Comparison of ENCODE assay signal across 19 cellular contexts in the genomic region with DNA sequence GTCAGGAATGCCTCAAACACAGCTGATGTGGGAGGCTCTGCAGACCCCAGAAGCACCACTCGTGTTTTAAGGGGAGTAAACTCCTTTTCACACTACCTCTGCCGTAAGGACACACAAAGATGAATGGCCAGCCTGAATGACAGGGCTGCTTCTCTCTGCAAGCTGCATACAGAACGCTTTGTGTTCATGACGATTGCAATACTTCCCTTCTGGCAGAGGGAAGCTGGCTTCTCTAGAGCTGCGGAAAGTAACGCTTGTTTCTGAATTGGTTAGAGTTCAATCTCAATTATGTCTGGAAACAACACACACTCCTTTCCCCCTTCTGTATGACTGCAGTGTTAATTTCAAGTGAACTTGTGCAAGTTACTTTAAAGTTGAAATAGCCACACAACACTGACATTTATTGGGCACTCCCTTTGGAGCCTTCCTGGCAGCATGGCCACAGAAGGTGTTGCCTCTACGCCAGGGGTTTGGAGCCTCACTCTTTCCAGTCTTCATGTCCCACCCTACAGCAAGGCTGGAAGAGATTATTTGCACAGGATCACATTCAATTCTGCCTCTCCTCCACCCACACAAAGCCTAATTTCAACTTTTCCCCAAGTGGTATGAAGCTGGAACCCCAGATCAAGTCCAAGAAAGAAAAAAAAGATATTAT.
A peak's percentile ranks its signal among the peaks of the same experiment; 100 is the strongest.
DNase-seq lines count a peak whose midpoint lies in the region; ATAC-seq, FAIRE-seq and TF ChIP-seq lines count a peak whose summit lies in the region.
"Had no signal": no experiment of that assay in that cellular context is flagged by ENCODE, and none has a peak within 500 bp of the region (broad histone marks: within the 10 kb centered on the region; RNA-seq: fewer than 3 reads in every experiment).

No MANE protein-coding gene starts in this region.

- H4K20me1 ChIP-seq in astrocyte (ENCODE audit: insufficient read depth, low read length), result no peaks in the 10 kb centered on the region

- peaks cover 22% of the 10 kb centered on the region for H3K4me1 Mint-ChIP-seq in astrocyte (ENCODE audit: low read depth, unreplicated experiment)
- H3K4me1 Mint-ChIP-seq: memory B cell, T-helper 17 cell had no signal

- H3K4me3 ChIP-seq in astrocyte (ENCODE audit: insufficient read depth, low read depth, low read length), result no peak overlapping the region
- no peak overlapping the region for H3K4me3 ChIP-seq in spleen
- H3K4me3 ChIP-seq: GM12878, vagina had no signal

- no peak for TF ChIP-seq CTCF in 22Rv1 (IDR thresholded peaks at IDR 0.05)
- no peak for TF ChIP-seq CTCF in astrocyte (IDR thresholded peaks at IDR 0.05; ENCODE audit: insufficient read depth, low read depth, low read length)
- no peak for TF ChIP-seq CTCF in spleen (IDR thresholded peaks at IDR 0.05 in 8 of 11, conservative IDR thresholded peaks at IDR 0.05 in 3 of 11)

- H3K36me3 ChIP-seq in astrocyte (ENCODE audit: insufficient read depth, low read length) (no peaks in the 10 kb centered on the region), spleen (no peaks in the 10 kb centered on the region)
- H3K36me3 ChIP-seq: vagina had no signal

- no peak overlapping the region for H3K9ac ChIP-seq in astrocyte (ENCODE audit: low read length)

- no peak overlapping the region for H2AFZ ChIP-seq in astrocyte (ENCODE audit: low read depth, low read length)

- H3K27me3 ChIP-seq in astrocyte (ENCODE audit: insufficient read depth, low read length) (no peaks in the 10 kb centered on the region), spleen (replicated peaks in 1 of 7) (no peaks in the 10 kb centered on the region)
- H3K27me3 ChIP-seq: vagina had no signal

- DNase-seq in astrocyte (ENCODE audit: low read depth) (no peak), left ventricle myocardium superior (peak; percentile 28), occipital lobe (lab: John Stamatoyannopoulos, UW) (peak; percentile 3), spleen (no peak), putamen (ENCODE audit: low spot score) (no peak)
- no peak for DNase-seq in stimulated activated CD4-positive, alpha-beta T cell treated with anti-CD3 and anti-CD28 coated beads, Interleukin-4, amount 100 ng/mL, for 4 hours
- DNase-seq in NK-92 treated with Interleukin-12 subunit alpha and Interleukin-12 subunit beta, amount 100 ng/mL, for 24 hours (lab: John Stamatoyannopoulos, UW), result no peak
- DNase-seq: effector memory CD4-positive, alpha-beta T cell; HCEC 1CT; MM.1S; NCI-H2029; T-helper 17 cell had no signal

- H3K9me3 Mint-ChIP-seq in astrocyte (ENCODE audit: unreplicated experiment), result peaks cover under 1% of the 10 kb centered on the region
- H3K9me3 Mint-ChIP-seq: stimulated activated naive CD8-positive, alpha-beta T cell treated with anti-CD3 and anti-CD28 coated beads, Interleukin-15, Interleukin-2, amounts not matched to agents 100 ng/mL and 50 ng/mL, for 24 hours had no signal

- H3K27ac ChIP-seq in 22Rv1, result peak overlapping the region; percentile 55
- H3K27ac ChIP-seq in astrocyte (ENCODE audit: low read depth, low read length), result no peak overlapping the region
- H3K27ac ChIP-seq in spleen, result no peak overlapping the region
- H3K27ac ChIP-seq: RWPE1, vagina had no signal

- no peaks in the 10 kb centered on the region for H3K79me2 ChIP-seq in astrocyte (ENCODE audit: insufficient read depth, low read length)

- no peak overlapping the region for H3K4me3 Mint-ChIP-seq in astrocyte (ENCODE audit: unreplicated experiment)
- H3K4me3 Mint-ChIP-seq: memory B cell; stimulated activated naive CD8-positive, alpha-beta T cell treated with anti-CD3 and anti-CD28 coated beads, Interleukin-15, Interleukin-2, amounts not matched to agents 100 ng/mL and 50 ng/mL, for 24 hours; T-helper 17 cell had no signal

- TF ChIP-seq POLR2A in spleen (IDR thresholded peaks at IDR 0.05), result no peak

- H3K4me1 ChIP-seq in astrocyte (ENCODE audit: insufficient read depth, low read length), result peaks cover 4% of the 10 kb centered on the region
- H3K4me1 ChIP-seq in spleen, result no peaks in the 10 kb centered on the region

- H3K27ac Mint-ChIP-seq in astrocyte (ENCODE audit: unreplicated experiment), result peak overlapping the region; percentile 79
- H3K27ac Mint-ChIP-seq: memory B cell; stimulated activated naive CD8-positive, alpha-beta T cell treated with anti-CD3 and anti-CD28 coated beads, Interleukin-15, Interleukin-2, amounts not matched to agents 100 ng/mL and 50 ng/mL, for 24 hours; T-helper 17 cell had no signal

- no peak overlapping the region for H3K4me2 ChIP-seq in astrocyte (ENCODE audit: low read length)

- FAIRE-seq in astrocyte (lab: Jason Lieb, UNC), result no peak
- FAIRE-seq: GM12878 had no signal

- no peaks in the 10 kb centered on the region for H3K36me3 Mint-ChIP-seq in astrocyte (ENCODE audit: low read depth, unreplicated experiment)
- H3K36me3 Mint-ChIP-seq: memory B cell had no signal

- H3K9me3 ChIP-seq in astrocyte (ENCODE audit: insufficient read depth, low read depth, low read length) (no peaks in the 10 kb centered on the region), spleen (peaks cover 0 to 3% (median 0%) of the 10 kb centered on the region in 8 donors)
- H3K9me3 ChIP-seq: Caco-2, vagina had no signal

- intact Hi-C loops in left ventricle myocardium superior (cut with micrococcal nuclease) (no loop called here), spleen (cut with DNase I; ENCODE audit: low total_unique reads) (no loop called here)

- no peaks in the 10 kb centered on the region for H3K27me3 Mint-ChIP-seq in astrocyte (ENCODE audit: low read depth, unreplicated experiment)
- H3K27me3 Mint-ChIP-seq: memory B cell, T-helper 17 cell had no signal

- 57 to 71% (median 65%) methylated on average over 7 of the region's 7 CpGs for WGBS in spleen, 5 donors

- peak; percentile 92 for ATAC-seq in left ventricle myocardium superior
- ATAC-seq: T-helper 17 cell had no signal

Comparison
In these comparisons a context has a peak if more than half of its experiments do, and no peak if none do; other contexts are left out.
1. DNase-seq: peak in left ventricle myocardium superior (single experiment) and occipital lobe (single experiment); none in astrocyte (single experiment), spleen (single experiment), putamen (single experiment), stimulated activated CD4-positive, alpha-beta T cell treated with anti-CD3 and anti-CD28 coated beads, Interleukin-4, amount 100 ng/mL, for 4 hours (0 of 2) and NK-92 treated with Interleukin-12 subunit alpha and Interleukin-12 subunit beta, amount 100 ng/mL, for 24 hours (single experiment).